ENCODE assay signal across 13 cellular contexts in genomic region chr18:70058916-70059315, GRCh38.
DNase-seq lines count a peak whose midpoint lies in the region; ATAC-seq and TF ChIP-seq lines count a peak whose summit lies in the region.
"Had no signal": no experiment of that assay in that cellular context is flagged by ENCODE, and none has a peak within 500 bp of the region (broad histone marks: within the 10 kb centered on the region; RNA-seq: fewer than 3 reads in every experiment).

No MANE protein-coding gene starts in this region.

- H3K27me3 Mint-ChIP-seq in CD14-positive monocyte (ENCODE audit: low read depth in 3 of 3): peaks cover 0 to 2% (median 0%) of the 10 kb centered on the region in 3 donors
- no peaks in the 10 kb centered on the region for H3K27me3 Mint-ChIP-seq in activated T-cell treated with anti-CD3 and anti-CD28 coated beads, Interleukin-2, amount 50 U/mL, for 72 hours (ENCODE audit: low read depth)

- H3K27ac Mint-ChIP-seq in CD14-positive monocyte: no peak overlapping the region
- no peak overlapping the region for H3K27ac Mint-ChIP-seq in activated T-cell treated with anti-CD3 and anti-CD28 coated beads, Interleukin-2, amount 50 U/mL, for 72 hours

- H3K4me1 ChIP-seq in vagina: no peaks in the 10 kb centered on the region
- H3K4me1 ChIP-seq: BLaER1, esophagus muscularis mucosa had no signal

- no peak overlapping the region for H3K4me3 Mint-ChIP-seq in CD14-positive monocyte
- H3K4me3 Mint-ChIP-seq in activated T-cell treated with anti-CD3 and anti-CD28 coated beads, Interleukin-2, amount 50 U/mL, for 72 hours: no peak overlapping the region

- H3K9me3 Mint-ChIP-seq in CD14-positive monocyte: no peaks in the 10 kb centered on the region
- H3K9me3 Mint-ChIP-seq in activated T-cell treated with anti-CD3 and anti-CD28 coated beads, Interleukin-2, amount 50 U/mL, for 72 hours: no peaks in the 10 kb centered on the region

- H3K36me3 Mint-ChIP-seq in CD14-positive monocyte: peaks cover 33 to 53% of the 10 kb centered on the region in 2 donors
- H3K36me3 Mint-ChIP-seq in activated T-cell treated with anti-CD3 and anti-CD28 coated beads, Interleukin-2, amount 50 U/mL, for 72 hours (ENCODE audit: insufficient read depth in 2 of 2): peaks cover 6 to 11% of the 10 kb centered on the region in 2 donors

- H3K4me1 Mint-ChIP-seq in CD14-positive monocyte: no peaks in the 10 kb centered on the region
- H3K4me1 Mint-ChIP-seq in activated T-cell treated with anti-CD3 and anti-CD28 coated beads, Interleukin-2, amount 50 U/mL, for 72 hours (ENCODE audit: low read depth): no peaks in the 10 kb centered on the region

- TF ChIP-seq CTCF in GM20000 (IDR thresholded peaks at IDR 0.05; ENCODE audit: extremely low read depth, missing control alignments) (no peak), CD14-positive monocyte (IDR thresholded peaks at IDR 0.05) (no peak), vagina (IDR thresholded peaks at IDR 0.05) (no peak)

- H3K27me3 ChIP-seq in vagina: no peaks in the 10 kb centered on the region
- H3K27me3 ChIP-seq: BLaER1, esophagus muscularis mucosa had no signal

- no peaks in the 10 kb centered on the region for H3K9me3 ChIP-seq in vagina
- H3K9me3 ChIP-seq: BLaER1, esophagus muscularis mucosa, thoracic aorta had no signal

- H3K27ac ChIP-seq in vagina: no peak overlapping the region
- H3K27ac ChIP-seq: BLaER1, esophagus muscularis mucosa, thoracic aorta had no signal

- peak; percentile 100 for ATAC-seq in GM18517 (IDR thresholded peaks at IDR 0.05; ENCODE audit: unreplicated experiment)
- ATAC-seq in HG02885 (IDR thresholded peaks at IDR 0.05; ENCODE audit: poor library complexity, unreplicated experiment): peak; percentile 98
- peak; percentile 99 for ATAC-seq in HG03520 (IDR thresholded peaks at IDR 0.05; ENCODE audit: unreplicated experiment)
- no peak for ATAC-seq in activated T-cell treated with anti-CD3 and anti-CD28 coated beads, Interleukin-2, amount 50 U/mL, for 72 hours (replicated peaks in 1 of 2)

- H3K4me3 ChIP-seq in vagina: no peak overlapping the region
- H3K4me3 ChIP-seq: BLaER1, esophagus muscularis mucosa, thoracic aorta had no signal

- peaks cover 5 to 14% of the 10 kb centered on the region in 2 donors for H3K36me3 ChIP-seq in vagina
- H3K36me3 ChIP-seq: thoracic aorta had no signal

- DNase-seq in GM20000 (ENCODE audit: low spot score) (peak; percentile 49), NCI-H524 treated with DMSO at 0.1 percent for 48 hours (lab: John Stamatoyannopoulos, UW) (no peak), CD14-positive monocyte (ENCODE audit: low spot score) (no peak), vagina (ENCODE audit: extremely low spot score in 2 of 2) (no peak)
- DNase-seq in activated T-cell treated with anti-CD3 and anti-CD28 coated beads, Interleukin-2, amount 50 U/mL, for 72 hours: no peak
- DNase-seq: activated CD4-positive, alpha-beta T cell treated with anti-CD3 and anti-CD28 coated beads, Interleukin-2, amount 50 U/mL, for 1 hour; activated naive CD4-positive, alpha-beta T cell had no signal

- intact Hi-C loops in CD14-positive monocyte (cut with micrococcal nuclease): no loop called here
- intact Hi-C loops in vagina (cut with DNase I): no loop called here

- TF ChIP-seq POLR2A in vagina (IDR thresholded peaks at IDR 0.05): no peak

Comparison
In these comparisons a context has a peak if more than half of its experiments do, and no peak if none do; other contexts are left out.
1. ATAC-seq: peak in GM18517 (single experiment), HG02885 (single experiment) and HG03520 (single experiment); none in activated T-cell treated with anti-CD3 and anti-CD28 coated beads, Interleukin-2, amount 50 U/mL, for 72 hours (0 of 2).